In genomic region chr12:15574353-15574752, GRCh38 we compare ENCODE assay signal across 1 cellular context.
TF ChIP-seq lines count a peak whose summit lies in the region.

No MANE protein-coding gene starts in this region.

TF ChIP-seq in endothelial cell of umbilical vein, 7 proteins besides CTCF, POLR2A, EP300 and RAD21 (continued from another document):
- TF ChIP-seq POLR2AphosphoS5 (IDR thresholded peaks at IDR 0.05; ENCODE audit: insufficient read depth, low read depth, low read length): no peak
- TF ChIP-seq JUN (IDR thresholded peaks at IDR 0.05; ENCODE audit: borderline replicate concordance, insufficient read depth, insufficient read length, low read depth): no peak
- TF ChIP-seq EZH2 (IDR thresholded peaks at IDR 0.05; ENCODE audit: borderline replicate concordance, low read depth, low read length, severe bottlenecking): no peak
